Comparison of ENCODE assay signal across 14 cellular contexts in the genomic region with DNA sequence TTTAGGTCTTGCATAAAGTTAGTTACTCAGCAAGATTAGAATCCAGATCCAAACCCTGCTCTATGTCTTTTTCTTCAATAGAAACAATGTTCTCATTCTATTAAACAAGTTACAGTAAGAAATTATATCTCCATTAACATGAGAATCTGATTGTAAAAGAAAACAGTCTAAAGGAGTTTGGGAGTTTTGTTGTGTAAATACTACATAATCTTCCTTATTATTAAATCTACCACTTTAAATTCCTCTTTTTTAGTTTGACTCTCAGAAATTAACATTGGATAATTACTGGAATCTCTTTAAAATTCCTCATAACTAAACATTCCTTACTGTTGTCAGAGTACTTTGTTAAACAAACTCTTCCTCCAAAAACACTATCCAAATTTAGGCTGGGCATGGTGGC. TPM values are rescaled to one million over a fixed set of nuclear protein-coding genes. Genes with fewer than 3 reads are reported as not detected.
DNase-seq lines count a peak whose midpoint lies in the region; TF ChIP-seq lines count a peak whose summit lies in the region.
"Had no signal": no experiment of that assay in that cellular context is flagged by ENCODE, and none has a peak within 500 bp of the region (broad histone marks: within the 10 kb centered on the region; RNA-seq: fewer than 3 reads in every experiment).

No MANE protein-coding gene starts in this region.

- TF ChIP-seq POLR2A in transverse colon (IDR thresholded peaks at IDR 0.05) = no peak

- H3K4me3 ChIP-seq in mammary epithelial cell (replicated peaks in 1 of 3; ENCODE audit: insufficient read depth in 1 of 3, low read depth in 2 of 3, low read length in 3 of 3) (no peak overlapping the region), colonic mucosa (no peak overlapping the region), transverse colon (no peak overlapping the region)
- H3K4me3 ChIP-seq: GM12878 had no signal

- H3K9me3 ChIP-seq in mammary epithelial cell (replicated peaks; ENCODE audit: insufficient read depth, low read length) (no peaks in the 10 kb centered on the region), colonic mucosa (no peaks in the 10 kb centered on the region), transverse colon (no peaks in the 10 kb centered on the region)
- H3K9me3 ChIP-seq: BLaER1 had no signal

- H2AFZ ChIP-seq in mammary epithelial cell (ENCODE audit: low read depth, low read length) = peak overlapping the region; percentile 93

- H3K4me1 ChIP-seq in mammary epithelial cell (ENCODE audit: insufficient read depth, low read length) = peaks cover 16% of the 10 kb centered on the region
- no peaks in the 10 kb centered on the region for H3K4me1 ChIP-seq in colonic mucosa
- H3K4me1 ChIP-seq in transverse colon = peaks cover 14 to 44% (median 23%) of the 10 kb centered on the region in 4 donors

- TF ChIP-seq CTCF in mammary epithelial cell (conservative IDR thresholded peaks at IDR 0.05 in 1 of 2, IDR thresholded peaks at IDR 0.05 in 1 of 2; ENCODE audit: extremely low read depth in 1 of 2, insufficient read depth in 1 of 2, low read depth in 1 of 2, low read length in 2 of 2) (no peak), MCF 10A (IDR thresholded peaks at IDR 0.05; ENCODE audit: unreplicated experiment) (no peak), colonic mucosa (IDR thresholded peaks at IDR 0.05) (no peak), transverse colon (IDR thresholded peaks at IDR 0.05) (no peak)

- H3K4me1 Mint-ChIP-seq in MCF 10A (ENCODE audit: insufficient read depth, unreplicated experiment) = peaks cover 9% of the 10 kb centered on the region

- in situ Hi-C loops in mammary epithelial cell (cut with MboI; ENCODE audit: low sequenced_read_pairs in 2 of 2) (no loop called here), transverse colon (cut with MboI; ENCODE audit: low pct_ligation_motif_present in 1 of 4, low pct_unique_long_range_greater_than_20kb in 1 of 4, low sequenced_read_pairs in 3 of 4) (no loop called here)

- H3K27ac Mint-ChIP-seq in MCF 10A (ENCODE audit: low read depth, unreplicated experiment) = no peak overlapping the region

- no peaks in the 10 kb centered on the region for H3K9me3 Mint-ChIP-seq in MCF 10A (ENCODE audit: unreplicated experiment)

- no peaks in the 10 kb centered on the region for H3K27me3 Mint-ChIP-seq in MCF 10A (ENCODE audit: insufficient read depth, unreplicated experiment)

- H3K27me3 ChIP-seq in mammary epithelial cell (ENCODE audit: insufficient read depth, low read length) (no peaks in the 10 kb centered on the region), colonic mucosa (no peaks in the 10 kb centered on the region), transverse colon (no peaks in the 10 kb centered on the region)
- H3K27me3 ChIP-seq: BLaER1 had no signal

- DNase-seq in mammary epithelial cell (no peak), MCF 10A (ENCODE audit: unreplicated experiment) (no peak), OCI-M1 (lab: John Stamatoyannopoulos, UW) (peak; percentile 8), colonic mucosa (no peak), transverse colon (no peak), NCI-H187 treated with DMSO at 0.1 percent for 48 hours (lab: John Stamatoyannopoulos, UW) (no peak), SK-N-DZ (ENCODE audit: low spot score) (no peak)
- DNase-seq in central memory CD4-positive, alpha-beta T cell = no peak
- DNase-seq: DND-41; NCI-H1930; NCI-H526 treated with DMSO at 0.1 percent for 48 hours; NK-92 treated with Interleukin-12 subunit alpha and Interleukin-12 subunit beta, amount 100 ng/mL, for 24 hours had no signal

- intact Hi-C loops in mammary epithelial cell (cut with micrococcal nuclease) = loop anchor here (10.0 kb wide), 1 partner anchor 363 kb away; a partner anchor contains a TSS
- intact Hi-C loops in MCF 10A (cut with micrococcal nuclease) = no loop called here
- intact Hi-C loops in colonic mucosa (cut with DNase I) = no loop called here
- intact Hi-C loops in transverse colon (cut with DNase I; ENCODE audit: low total_unique reads) = loop anchor here (10.0 kb wide), 1 partner anchor 67 kb away; no protein-coding TSS in a partner anchor

- BruUV-seq in mammary epithelial cell (replicated peaks; lab: Mats Ljungman, UMichigan) (no TSS peak), MCF 10A (replicated peaks; lab: Mats Ljungman, UMichigan) (no TSS peak)

- peak overlapping the region; percentile 85 for H3K4me2 ChIP-seq in mammary epithelial cell (ENCODE audit: insufficient read depth, low read depth, low read length)

- H4K20me1 ChIP-seq in mammary epithelial cell (ENCODE audit: insufficient read depth, low read length) = no peaks in the 10 kb centered on the region

- POLR2A ChIA-PET in MCF 10A (lab: Yijun Ruan, JAX) = interaction anchor here (0.5 to 5.1 kb wide), 5 partner anchors 18 to 94 kb away, joined by 3 to 39 read pairs (median 4); no protein-coding TSS in a partner anchor

- TF ChIP-seq EP300 in transverse colon (IDR thresholded peaks at IDR 0.05; ENCODE audit: low read depth) = no peak

- CTCF ChIA-PET in mammary epithelial cell (lab: Charles Lee; ENCODE audit: low non-redundant PET) = no interaction called here
- CTCF ChIA-PET in MCF 10A (lab: Yijun Ruan, JAX) = interaction anchor here (0.6 to 5.3 kb wide), 4 partner anchors 31 to 128 kb away, joined by 3 to 78 read pairs (median 4); no protein-coding TSS in a partner anchor

- H3K79me2 ChIP-seq in mammary epithelial cell (ENCODE audit: insufficient read depth, low read length) = peaks cover 28% of the 10 kb centered on the region

- peaks cover 12% of the 10 kb centered on the region for H3K36me3 Mint-ChIP-seq in MCF 10A (ENCODE audit: insufficient read depth, unreplicated experiment)

- H3K36me3 ChIP-seq in mammary epithelial cell (ENCODE audit: insufficient read depth, low read length) (no peaks in the 10 kb centered on the region), colonic mucosa (no peaks in the 10 kb centered on the region), transverse colon (no peaks in the 10 kb centered on the region)
- H3K36me3 ChIP-seq: BLaER1 had no signal

- no peak overlapping the region for H3K4me3 Mint-ChIP-seq in MCF 10A (ENCODE audit: unreplicated experiment)

- H3K9ac ChIP-seq in mammary epithelial cell (ENCODE audit: insufficient read depth, low read length) (no peak overlapping the region), colonic mucosa (ENCODE audit: low read depth in 2 of 2, low read length in 2 of 2) (no peak overlapping the region)
- H3K9ac ChIP-seq: BLaER1 had no signal

- H3K27ac ChIP-seq in mammary epithelial cell (ENCODE audit: insufficient read depth, low read depth, low read length) (no peak overlapping the region), colonic mucosa (peak overlapping the region; percentile 9), transverse colon (peak overlapping the region; percentile 36 to 99 (median 98))
- H3K27ac ChIP-seq: BLaER1 had no signal

- dilution Hi-C loops in mammary epithelial cell (cut with HindIII; ENCODE audit: low sequenced_read_pairs) = no loop called here

RNA-seq across cellular contexts. Expression of a gene that starts 1.7 kb away (rescaled TPM):
- total RNA-seq in mammary epithelial cell (10 to 100 TPM; 31.4 to 31.7 TPM), MCF 10A (2022) (21.5 and 25.8 TPM in 2 replicates), colonic mucosa (10 to 100 TPM; 73.8 to 79.4 TPM), transverse colon (100 to 1,000 TPM in 2 of 4 donors, 10 to 100 TPM in 2; 87.2 to 120 (median 101) TPM)
- 23.1 TPM for polyA plus RNA-seq in mammary epithelial cell
- polyA minus RNA-seq in mammary epithelial cell = 21.3 TPM
- 23.5 and 25.0 TPM in 2 replicates for polyA plus RNA-seq in SK-N-DZ (2014; cell fraction: cytosol; rRNA removed)
- 21.9 and 22.7 TPM in 2 replicates for polyA plus RNA-seq in SK-N-DZ (2014; cell fraction: nucleus; rRNA removed)

Comparison
In these comparisons a context has a peak if more than half of its experiments do, and no peak if none do; other contexts are left out.
1. intact Hi-C loops: an anchor here in mammary epithelial cell (10.0 kb wide) and transverse colon (10.0 kb wide); none called in MCF 10A and colonic mucosa.